ENCODE assay signal across 8 cellular contexts in the genomic region with DNA sequence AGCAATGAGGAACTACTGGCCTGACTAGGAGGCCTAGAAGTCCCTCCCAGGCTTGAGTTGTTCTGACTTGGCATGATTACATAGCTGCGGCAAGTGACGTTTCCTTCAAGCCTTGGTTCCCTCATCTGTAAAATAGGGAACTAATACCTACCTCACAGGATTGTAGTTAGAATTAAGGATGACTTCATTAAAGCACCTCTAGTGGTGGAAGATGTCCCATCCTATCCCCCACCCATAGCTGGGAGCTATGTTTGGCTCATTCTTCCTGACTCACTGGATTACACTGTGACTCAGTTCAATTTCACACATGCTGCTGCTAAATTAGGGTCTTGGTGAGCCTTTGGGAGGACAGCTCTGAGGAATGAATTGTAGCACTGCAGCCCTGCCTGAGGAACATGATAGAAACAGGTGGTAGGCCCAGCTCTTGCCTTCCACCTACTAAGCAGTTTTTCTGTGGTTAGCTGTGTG. TPM values are rescaled to one million over a fixed set of nuclear protein-coding genes. Genes with fewer than 3 reads are reported as not detected.
DNase-seq lines count a peak whose midpoint lies in the region; ATAC-seq, FAIRE-seq and TF ChIP-seq lines count a peak whose summit lies in the region.

No MANE protein-coding gene starts in this region.

- POLR2A ChIA-PET in A549 (lab: Yijun Ruan, JAX): interaction anchor here (1.2 kb wide), 1 partner anchor 13 kb away, joined by 3 read pairs; no protein-coding TSS in a partner anchor

- no peaks in the 10 kb centered on the region for H3K27me3 ChIP-seq in psoas muscle (ENCODE audit: insufficient read depth in 3 of 3, low read length in 2 of 3)

- FAIRE-seq in A549 (lab: Jason Lieb, UNC): no peak

- CTCF ChIA-PET in A549 (lab: Yijun Ruan, JAX): interaction anchor here (0.7 to 16.1 kb wide), 6 partner anchors 12 to 235 kb away, joined by 3 to 245 read pairs (median 4); no protein-coding TSS in a partner anchor

- 86% methylated on average over 2 of the region's 2 CpGs for WGBS in A549 (ENCODE audit: missing lambda C conversion rate)
- WGBS in psoas muscle, 3 donors: 21 to 29% (median 27%) methylated on average over 2 of the region's 2 CpGs

- H3K9me3 ChIP-seq in A549 (no peaks in the 10 kb centered on the region), psoas muscle (no peaks in the 10 kb centered on the region)

- TF ChIP-seq POLR2A in A549 (IDR thresholded peaks at IDR 0.05; ENCODE audit: low read length): no peak

- H3K4me3 ChIP-seq in A549 (no peak overlapping the region), psoas muscle (no peak overlapping the region)

- TF ChIP-seq RAD21 in A549 (conservative IDR thresholded peaks at IDR 0.05 in 1 of 2, IDR thresholded peaks at IDR 0.05 in 1 of 2): no peak

- peak; percentile 35 to 50; a peak in 4 of 6 replicates for ATAC-seq in A549
- ATAC-seq in GM18858 (IDR thresholded peaks at IDR 0.05; ENCODE audit: unreplicated experiment): peak; percentile 51
- peak; percentile 76 to 82 (median 78) for ATAC-seq in psoas muscle

- no peak for TF ChIP-seq CTCF in A549 (IDR thresholded peaks at IDR 0.05)
- TF ChIP-seq CTCF in psoas muscle (IDR thresholded peaks at IDR 0.05): peak; percentile 36

- no peak for TF ChIP-seq EP300 in A549 (IDR thresholded peaks at IDR 0.05)

- DNase-seq in A549 (ENCODE audit: low read depth in 1 of 2, low spot score in 1 of 2): peak in 1 of 2 experiments; percentile 44
- DNase-seq in MV-4-11 (lab: John Stamatoyannopoulos, UW): peak; percentile 96
- DNase-seq in caudate nucleus (lab: John Stamatoyannopoulos, UW): peak in 9 of 61 donors; percentile 18 to 79 (median 27)
- DNase-seq in psoas muscle: peak in 1 of 2 donors; percentile 61
- no peak for DNase-seq in NCI-H2107 treated with DMSO at 0.1 percent for 48 hours (lab: John Stamatoyannopoulos, UW; ENCODE audit: unreplicated experiment)
- no peak for DNase-seq in stimulated activated CD4-positive, alpha-beta T cell treated with anti-CD3 and anti-CD28 coated beads, Interleukin-12 subunit alpha, Interleukin-12 subunit beta, amount 100 ng/mL, for 4 hours
- DNase-seq in stimulated activated CD4-positive, alpha-beta T cell treated with anti-CD3 and anti-CD28 coated beads, Interleukin-4, amount 100 ng/mL, for 4 hours: no peak

- H3K4me1 ChIP-seq in A549: peaks cover 40% of the 10 kb centered on the region
- H3K4me1 ChIP-seq in psoas muscle: peaks cover 90% of the 10 kb centered on the region

- peak overlapping the region; percentile 43 to 55; a peak in 5 of 6 replicates for H3K27ac ChIP-seq in A549
- H3K27ac ChIP-seq in caudate nucleus (ENCODE audit: low read depth, low read length): peak overlapping the region; percentile 27
- peak overlapping the region; percentile 95 for H3K27ac ChIP-seq in psoas muscle

- H3K4me2 ChIP-seq in A549: peak overlapping the region; percentile 54

- intact Hi-C loops in psoas muscle (cut with DNase I): loop anchor here in 1 of 2 donors (5.0 kb wide), 1 partner anchor 1075 kb away; a partner anchor contains a TSS

- no peaks in the 10 kb centered on the region for H3K36me3 ChIP-seq in psoas muscle (ENCODE audit: insufficient read depth in 1 of 2, low read depth in 1 of 2)

TF ChIP-seq in A549, 52 proteins besides CTCF, POLR2A, EP300 and RAD21:
- TF ChIP-seq NR3C1 (IDR thresholded peaks at IDR 0.05) (no peak), RARB (CRISPR knock-in tag; IDR thresholded peaks at IDR 0.05) (0 out of 2 replicates have a peak, but pooled peaks have one; percentile 43), EHMT2 (IDR thresholded peaks at IDR 0.05; ENCODE audit: low read depth) (no peak), FOSL2 (IDR thresholded peaks at IDR 0.05) (no peak), FOSL2 (CRISPR knock-in tag; IDR thresholded peaks at IDR 0.05) (peak; percentile 46), CBX2 (IDR thresholded peaks at IDR 0.05; ENCODE audit: borderline replicate concordance, low read depth) (no peak), ZFP36 (IDR thresholded peaks at IDR 0.05; ENCODE audit: borderline replicate concordance, partially characterized antibody) (no peak), FOSB (CRISPR knock-in tag; IDR thresholded peaks at IDR 0.05) (no peak), NFE2L2 (conservative IDR thresholded peaks at IDR 0.05; ENCODE audit: low read length) (no peak), MAFK (IDR thresholded peaks at IDR 0.05; ENCODE audit: partially characterized antibody) (peak; percentile 36), CHD4 (IDR thresholded peaks at IDR 0.05; ENCODE audit: borderline replicate concordance) (no peak)
- TF ChIP-seq, protein P1, sequence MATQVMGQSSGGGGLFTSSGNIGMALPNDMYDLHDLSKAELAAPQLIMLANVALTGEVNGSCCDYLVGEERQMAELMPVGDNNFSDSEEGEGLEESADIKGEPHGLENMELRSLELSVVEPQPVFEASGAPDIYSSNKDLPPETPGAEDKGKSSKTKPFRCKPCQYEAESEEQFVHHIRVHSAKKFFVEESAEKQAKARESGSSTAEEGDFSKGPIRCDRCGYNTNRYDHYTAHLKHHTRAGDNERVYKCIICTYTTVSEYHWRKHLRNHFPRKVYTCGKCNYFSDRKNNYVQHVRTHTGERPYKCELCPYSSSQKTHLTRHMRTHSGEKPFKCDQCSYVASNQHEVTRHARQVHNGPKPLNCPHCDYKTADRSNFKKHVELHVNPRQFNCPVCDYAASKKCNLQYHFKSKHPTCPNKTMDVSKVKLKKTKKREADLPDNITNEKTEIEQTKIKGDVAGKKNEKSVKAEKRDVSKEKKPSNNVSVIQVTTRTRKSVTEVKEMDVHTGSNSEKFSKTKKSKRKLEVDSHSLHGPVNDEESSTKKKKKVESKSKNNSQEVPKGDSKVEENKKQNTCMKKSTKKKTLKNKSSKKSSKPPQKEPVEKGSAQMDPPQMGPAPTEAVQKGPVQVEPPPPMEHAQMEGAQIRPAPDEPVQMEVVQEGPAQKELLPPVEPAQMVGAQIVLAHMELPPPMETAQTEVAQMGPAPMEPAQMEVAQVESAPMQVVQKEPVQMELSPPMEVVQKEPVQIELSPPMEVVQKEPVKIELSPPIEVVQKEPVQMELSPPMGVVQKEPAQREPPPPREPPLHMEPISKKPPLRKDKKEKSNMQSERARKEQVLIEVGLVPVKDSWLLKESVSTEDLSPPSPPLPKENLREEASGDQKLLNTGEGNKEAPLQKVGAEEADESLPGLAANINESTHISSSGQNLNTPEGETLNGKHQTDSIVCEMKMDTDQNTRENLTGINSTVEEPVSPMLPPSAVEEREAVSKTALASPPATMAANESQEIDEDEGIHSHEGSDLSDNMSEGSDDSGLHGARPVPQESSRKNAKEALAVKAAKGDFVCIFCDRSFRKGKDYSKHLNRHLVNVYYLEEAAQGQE (IDR thresholded peaks at IDR 0.05): no peak

RNA-seq across cellular contexts. Expression of a gene that starts 6.0 kb away (rescaled TPM):
- polyA plus RNA-seq in A549 (2011; rRNA removed) (10.0 and 13.8 TPM in 2 replicates), A549 (2017; fragmentation: RNase III; extraction: RNeasy Plus Mini Kit Qiagen cat#74134 plus additional on column Dnase treatment) (10.6 to 15.0 TPM (median 14.4 TPM) in 3 replicates), psoas muscle (100 to 1,000 TPM in 2 of 3 donors, 10 to 100 TPM in 1; 74.8 to 264 (median 151) TPM)
- polyA plus RNA-seq in A549 (2012; cell fraction: cytosol; rRNA removed): 14.8 and 20.2 TPM in 2 replicates
- polyA plus RNA-seq in A549 (2012; cell fraction: nucleus; rRNA removed): 14.9 and 15.3 TPM in 2 replicates
- 10.2 and 18.1 TPM in 2 replicates for polyA minus RNA-seq in A549 (2011; rRNA and poly(A)+ RNA removed)
- 100 to 1,000 TPM; 105 to 157 (median 137) TPM for total RNA-seq in psoas muscle

RNA-seq across cellular contexts. Expression of a gene that starts 53.7 kb away (rescaled TPM):
- polyA plus RNA-seq in A549 (2011; rRNA removed): 72.3 and 77.5 TPM in 2 replicates
- 29.5 and 40.1 TPM in 2 replicates for polyA plus RNA-seq in A549 (2012; cell fraction: cytosol; rRNA removed)
- polyA plus RNA-seq in A549 (2012; cell fraction: nucleus; rRNA removed): 37.5 and 45.8 TPM in 2 replicates
- polyA plus RNA-seq in A549 (2017; fragmentation: RNase III; extraction: RNeasy Plus Mini Kit Qiagen cat#74134 plus additional on column Dnase treatment): 40.0 to 40.3 TPM (median 40.1 TPM) in 3 replicates
- 53.3 and 53.9 TPM in 2 replicates for polyA minus RNA-seq in A549 (2011; rRNA and poly(A)+ RNA removed)
- 10 to 100 TPM; 20.1 to 26.9 (median 22.6) TPM for total RNA-seq in psoas muscle
- polyA plus RNA-seq in psoas muscle: 10 to 100 TPM in 1 of 3 donors, 1 to 10 TPM in 2; 6.6 to 12.1 (median 7.5) TPM

Comparison
In these comparisons a context has a peak if more than half of its experiments do, and no peak if none do; other contexts are left out.
1. H3K27ac ChIP-seq: peak in every context shown above with its lines; median percentile 95 in psoas muscle; 49 in A549; 27 in caudate nucleus.